Comparison of ENCODE assay signal across 24 cellular contexts in genomic region chr6:127941228-127941627, GRCh38. TPM values are rescaled to one million over a fixed set of nuclear protein-coding genes. Genes with fewer than 3 reads are reported as not detected.
"Had no signal": no experiment of that assay in that cellular context is flagged by ENCODE, and none has a peak within 500 bp of the region (broad histone marks: within the 10 kb centered on the region; RNA-seq: fewer than 3 reads in every experiment).

No MANE protein-coding gene starts in this region.

- H3K27ac ChIP-seq: RWPE1 had no signal

- DNase-seq: KBM-7, MV-4-11, NCI-H1048, NCI-H1105, NCI-H1417, NCI-H1436 treated with DMSO at 0.1 percent for 48 hours, NCI-H1694 treated with DMSO at 0.1 percent for 48 hours, NCI-H1930, NCI-H2081, NCI-H2107, NCI-H2227 treated with DMSO at 0.1 percent for 48 hours, NCI-H524, NCI-H526 treated with DMSO at 0.1 percent for 48 hours, NCI-H774, PC-3, SHP77 had no signal

- ATAC-seq: Panc1, PC-3, SK-N-SH treated with all-trans-retinoic acid at 6 μM for 48 hours had no signal

RNA-seq across cellular contexts. Expression of gene THEMIS, which starts 40.4 kb away (rescaled TPM):
- total RNA-seq: HT-29, LHCN-M2, MCF 10A, NCI-H460, OCI-LY7, PC-3 had no signal
